8 cellular contexts compared by ENCODE assay signal in genomic region chr13:110137677-110138008, GRCh38.
A peak's percentile ranks its signal among the peaks of the same experiment; 100 is the strongest.
DNase-seq lines count a peak whose midpoint lies in the region; ATAC-seq and TF ChIP-seq lines count a peak whose summit lies in the region.

No MANE protein-coding gene starts in this region.

- TF ChIP-seq CTCF in C4-2B (conservative IDR thresholded peaks at IDR 0.05), result peak; percentile 74
- TF ChIP-seq CTCF in astrocyte of the cerebellum (IDR thresholded peaks at IDR 0.05; ENCODE audit: low read depth, low read length, missing control alignments), result peak; percentile 11
- peak; percentile 20 for TF ChIP-seq CTCF in smooth muscle cell (IDR thresholded peaks at IDR 0.05; ENCODE audit: borderline replicate concordance, insufficient read depth, poor library complexity, severe bottlenecking)

- peaks cover 26% of the 10 kb centered on the region for H4K20me1 ChIP-seq in smooth muscle cell (ENCODE audit: low read depth)

- ATAC-seq in GM18858 (IDR thresholded peaks at IDR 0.05; ENCODE audit: unreplicated experiment), result peak; percentile 88
- ATAC-seq in HG03025 (IDR thresholded peaks at IDR 0.05; ENCODE audit: low FRiP score, unreplicated experiment), result peak; percentile 81

- H3K27me3 ChIP-seq in iPS-20b (ENCODE audit: insufficient read depth, low read length) (peaks cover 33% of the 10 kb centered on the region), smooth muscle cell (ENCODE audit: low read depth) (no peaks in the 10 kb centered on the region)

- no peak overlapping the region for H2AFZ ChIP-seq in smooth muscle cell (ENCODE audit: low read depth)

- in situ Hi-C loops in astrocyte of the cerebellum (cut with HindIII; ENCODE audit: low sequenced_read_pairs), result no loop called here

- H3K4me1 ChIP-seq in iPS-20b (ENCODE audit: insufficient read depth, low read length) (peaks cover 41% of the 10 kb centered on the region), smooth muscle cell (ENCODE audit: low read depth) (peaks cover 22% of the 10 kb centered on the region)

- H3K36me3 ChIP-seq in iPS-20b (ENCODE audit: insufficient read depth, low read depth, low read length) (no peaks in the 10 kb centered on the region), smooth muscle cell (ENCODE audit: low read depth) (no peaks in the 10 kb centered on the region)

- WGBS in smooth muscle cell (ENCODE audit: low lambda C conversion rate), result 4% methylated on average over 8 of the region's 8 CpGs

- H3K9me3 ChIP-seq in iPS-20b (ENCODE audit: insufficient read depth, low read depth, low read length) (no peaks in the 10 kb centered on the region), smooth muscle cell (replicated peaks; ENCODE audit: low read depth) (no peaks in the 10 kb centered on the region)

- peaks cover 30% of the 10 kb centered on the region for H3F3A ChIP-seq in smooth muscle cell (ENCODE audit: low read depth)

- H3K27ac ChIP-seq in C4-2B (peak overlapping the region; percentile 60), iPS-20b (ENCODE audit: low read length) (no peak overlapping the region), smooth muscle cell (ENCODE audit: low read depth) (peak overlapping the region; percentile 65)

- DNase-seq in NCI-H345 (lab: John Stamatoyannopoulos, UW), result peak; percentile 78
- DNase-seq in astrocyte of the cerebellum (ENCODE audit: low read depth), result no peak
- DNase-seq in smooth muscle cell (lab: John Stamatoyannopoulos, UW; ENCODE audit: unreplicated experiment), result no peak
- DNase-seq in C1 segment of cervical spinal cord (lab: John Stamatoyannopoulos, UW), result no peak

- H3K9ac ChIP-seq in iPS-20b (ENCODE audit: low read depth, low read length) (peak overlapping the region; percentile 49; the same call in 1 of the 2 replicates), smooth muscle cell (ENCODE audit: low read depth) (no peak overlapping the region)

- H3K4me3 ChIP-seq in astrocyte of the cerebellum (ENCODE audit: low read depth, low read length), result peak overlapping the region; percentile 59
- peak overlapping the region; percentile 77 for H3K4me3 ChIP-seq in iPS-20b (ENCODE audit: low read length)
- peak overlapping the region; percentile 54 for H3K4me3 ChIP-seq in smooth muscle cell

- H3K79me2 ChIP-seq in smooth muscle cell (ENCODE audit: low read depth), result no peaks in the 10 kb centered on the region

- H3K4me2 ChIP-seq in smooth muscle cell, result peak overlapping the region; percentile 83

Comparison
In these comparisons a context has a peak if more than half of its experiments do, and no peak if none do; other contexts are left out.
1. CTCF ChIP-seq: peak in every context shown above with its lines; median percentile 74 in C4-2B; 20 in smooth muscle cell; 11 in astrocyte of the cerebellum.